21 cellular contexts compared by ENCODE assay signal in the genomic region with DNA sequence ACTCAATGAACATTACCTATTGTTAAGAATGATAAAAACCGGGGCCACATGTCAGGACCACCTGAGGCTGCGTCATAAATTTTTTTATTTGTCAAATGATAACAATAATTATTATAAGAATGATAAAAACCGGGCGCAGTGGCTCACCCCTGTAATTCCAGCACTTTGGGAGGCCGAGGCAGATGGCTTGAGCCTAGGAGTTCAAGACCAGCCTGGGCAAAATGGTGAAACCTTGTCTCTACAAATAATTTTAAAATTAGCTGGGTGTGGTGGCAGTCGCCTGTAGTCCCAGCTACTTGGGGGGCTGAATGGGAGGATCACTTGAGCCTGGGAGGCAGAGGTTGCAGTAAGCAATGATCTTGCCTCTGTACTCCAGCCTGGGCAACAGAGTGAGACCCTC. TPM values are rescaled to one million over a fixed set of nuclear protein-coding genes. Genes with fewer than 3 reads are reported as not detected.
A peak's percentile ranks its signal among the peaks of the same experiment; 100 is the strongest.
DNase-seq lines count a peak whose midpoint lies in the region; ATAC-seq, FAIRE-seq and TF ChIP-seq lines count a peak whose summit lies in the region.
"Had no signal": no experiment of that assay in that cellular context is flagged by ENCODE, and none has a peak within 500 bp of the region (broad histone marks: within the 10 kb centered on the region; RNA-seq: fewer than 3 reads in every experiment).

No MANE protein-coding gene starts in this region.

- no peaks in the 10 kb centered on the region for H3K9me2 ChIP-seq in MM.1S (replicated peaks; ENCODE audit: insufficient read depth, low read length)

- CTCF ChIA-PET in HepG2 (lab: Yijun Ruan, JAX; ENCODE audit: low intra/inter-chr PET ratio, low total read pairs), result no interaction called here

- no peaks in the 10 kb centered on the region for H3K27me3 ChIP-seq in liver (ENCODE audit: control insufficient read depth in 4 of 4, insufficient read depth in 4 of 4, low read length in 3 of 4)
- no peaks in the 10 kb centered on the region; a peak in 1 of 5 replicates for H3K27me3 ChIP-seq in HepG2 (ENCODE audit: control insufficient read depth in 1 of 2, insufficient read depth in 2 of 2, low read length in 2 of 2)
- H3K27me3 ChIP-seq in MM.1S (replicated peaks; ENCODE audit: insufficient read depth, low read length), result no peaks in the 10 kb centered on the region
- no peaks in the 10 kb centered on the region for H3K27me3 ChIP-seq in iPS-15b (ENCODE audit: control insufficient read depth, insufficient read depth, low read length)
- no peaks in the 10 kb centered on the region for H3K27me3 ChIP-seq in spleen (replicated peaks in 1 of 7)
- H3K27me3 ChIP-seq: BE2C, gastrocnemius medialis had no signal

- no peaks in the 10 kb centered on the region for H3K9me3 ChIP-seq in liver (ENCODE audit: control insufficient read depth in 4 of 4, low read length in 3 of 4)
- no peaks in the 10 kb centered on the region for H3K9me3 ChIP-seq in HepG2 (ENCODE audit: low read length)
- no peaks in the 10 kb centered on the region for H3K9me3 ChIP-seq in MM.1S (replicated peaks; ENCODE audit: insufficient read depth, low read length)
- H3K9me3 ChIP-seq in iPS-15b (ENCODE audit: control insufficient read depth, insufficient read depth, low read length), result no peaks in the 10 kb centered on the region
- no peaks in the 10 kb centered on the region for H3K9me3 ChIP-seq in kidney (ENCODE audit: control insufficient read depth in 1 of 2, low read length in 2 of 2)
- no peaks in the 10 kb centered on the region for H3K9me3 ChIP-seq in spleen
- H3K9me3 ChIP-seq: BE2C, gastrocnemius medialis, thoracic aorta had no signal

- H3K27ac ChIP-seq in liver (ENCODE audit: low read depth in 1 of 2, low read length in 2 of 2) (peak overlapping the region; percentile 52 to 67), HepG2 (ENCODE audit: extremely low read length, insufficient read depth, low read length) (no peak overlapping the region), MM.1S (ENCODE audit: low read length) (no peak overlapping the region), kidney (ENCODE audit: low read depth in 2 of 2, low read length in 2 of 2) (no peak overlapping the region), spleen (no peak overlapping the region)
- H3K27ac ChIP-seq: SK-N-MC, thoracic aorta had no signal

- H3K79me2 ChIP-seq in HepG2 (ENCODE audit: insufficient read depth, low read length), result peaks cover 13% of the 10 kb centered on the region
- H3K79me2 ChIP-seq in MM.1S (ENCODE audit: low read length), result peaks cover 35% of the 10 kb centered on the region

- H2AFZ ChIP-seq in HepG2 (ENCODE audit: low read length), result no peak overlapping the region
- no peak overlapping the region for H2AFZ ChIP-seq in MM.1S (ENCODE audit: low read length)

- no peak for TF ChIP-seq RAD21 in liver (IDR thresholded peaks at IDR 0.05)
- TF ChIP-seq RAD21 in HepG2 (CRISPR knock-in tag; IDR thresholded peaks at IDR 0.05), result no peak

- no peak for TF ChIP-seq POLR2A in HepG2 (IDR thresholded peaks at IDR 0.05; ENCODE audit: insufficient read depth in 1 of 2, low read depth in 2 of 2, low read length in 2 of 2)
- TF ChIP-seq POLR2A in spleen (IDR thresholded peaks at IDR 0.05), result no peak

- no TSS peak for BruUV-seq in HepG2 (replicated peaks; lab: Mats Ljungman, UMichigan)

- TF ChIP-seq CTCF in liver (IDR thresholded peaks at IDR 0.05; ENCODE audit: low read depth, low read length, missing input control) (no peak), HepG2 (CRISPR knock-in tag; IDR thresholded peaks at IDR 0.05) (no peak), MM.1S (IDR thresholded peaks at IDR 0.05; ENCODE audit: low read length) (no peak), kidney (IDR thresholded peaks at IDR 0.05; ENCODE audit: borderline replicate concordance, extremely low read depth, insufficient read depth) (no peak), spleen (IDR thresholded peaks at IDR 0.05 in 8 of 11, conservative IDR thresholded peaks at IDR 0.05 in 3 of 11) (no peak)

- H3K4me3 ChIP-seq in liver (ENCODE audit: low read depth in 1 of 3, low read length in 3 of 3), result no peak overlapping the region
- H3K4me3 ChIP-seq in HepG2 (replicated peaks in 1 of 3; ENCODE audit: insufficient read depth in 1 of 3, low read depth in 2 of 3, low read length in 3 of 3), result no peak overlapping the region
- H3K4me3 ChIP-seq in MM.1S (ENCODE audit: low read length), result no peak overlapping the region
- H3K4me3 ChIP-seq in iPS-15b (ENCODE audit: low read depth, low read length), result peak overlapping the region; percentile 45
- no peak overlapping the region for H3K4me3 ChIP-seq in kidney (ENCODE audit: low read length in 2 of 2)
- H3K4me3 ChIP-seq in spleen, result peak overlapping the region in 2 of 8 donors; percentile 78 to 90

- H3K36me3 ChIP-seq in liver (ENCODE audit: control insufficient read depth in 4 of 4, insufficient read depth in 3 of 4, low read depth in 1 of 4, low read length in 3 of 4) (peaks cover 0 to 2% (median 0%) of the 10 kb centered on the region in 4 donors), HepG2 (replicated peaks in 1 of 2; ENCODE audit: control insufficient read depth in 1 of 2, insufficient read depth in 2 of 2, low read length in 2 of 2) (no peaks in the 10 kb centered on the region), MM.1S (replicated peaks; ENCODE audit: insufficient read depth, low read length) (no peaks in the 10 kb centered on the region), iPS-15b (ENCODE audit: control insufficient read depth, insufficient read depth, low read length) (peaks cover 6% of the 10 kb centered on the region), kidney (ENCODE audit: control insufficient read depth in 1 of 2, insufficient read depth in 2 of 2, low read length in 2 of 2) (no peaks in the 10 kb centered on the region), spleen (peaks cover 0 to 15% (median 0%) of the 10 kb centered on the region in 6 donors)
- H3K36me3 ChIP-seq: BE2C, thoracic aorta had no signal

- 91% methylated on average over 6 of the region's 6 CpGs for WGBS in liver
- 92% methylated on average over 6 of the region's 6 CpGs for WGBS in HepG2 (ENCODE audit: low lambda C conversion rate)
- 88 to 98% (median 93%) methylated on average over 6 of the region's 6 CpGs for WGBS in spleen, 5 donors

- no peak for ATAC-seq in HepG2

- TF ChIP-seq EP300 in HepG2 (IDR thresholded peaks at IDR 0.05; ENCODE audit: low read depth in 2 of 2, low read length in 2 of 2) (no peak), HepG2 (CRISPR knock-in tag; IDR thresholded peaks at IDR 0.05; ENCODE audit: borderline replicate concordance) (no peak)

- H3K4me1 ChIP-seq in liver (ENCODE audit: control insufficient read depth in 4 of 4, insufficient read depth in 4 of 4, low read length in 3 of 4) (peaks cover 2 to 16% (median 8%) of the 10 kb centered on the region in 4 donors), HepG2 (ENCODE audit: insufficient read depth, low read length) (peaks cover 20% of the 10 kb centered on the region), MM.1S (ENCODE audit: low read length) (no peaks in the 10 kb centered on the region), iPS-15b (ENCODE audit: control insufficient read depth, insufficient read depth, low read length) (peaks cover 2% of the 10 kb centered on the region), kidney (ENCODE audit: control insufficient read depth in 1 of 2, insufficient read depth in 1 of 2, low read depth in 1 of 2, low read length in 2 of 2) (no peaks in the 10 kb centered on the region), spleen (peaks cover 4 to 30% (median 22%) of the 10 kb centered on the region in 6 donors)
- H3K4me1 ChIP-seq: BE2C had no signal

- no peak for DNase-seq in HepG2 (ENCODE audit: low spot score)
- no peak for DNase-seq in MM.1S
- DNase-seq in kidney, result no peak
- no peak for DNase-seq in spleen
- no peak for DNase-seq in GM19238 (ENCODE audit: insufficient read length, low spot score)
- DNase-seq: IMR-90, nephron progenitor cell had no signal

- FAIRE-seq in HepG2 (lab: Jason Lieb, UNC) (no peak), kidney (lab: Jason Lieb, UNC) (no peak)
- FAIRE-seq: bronchial epithelial cell had no signal

- in situ Hi-C loops in HepG2 (cut with HindIII; ENCODE audit: extremely low pct_ligation_motif_present, low pct_unique_long_range_greater_than_20kb), result no loop called here

- H4K20me1 ChIP-seq in HepG2 (ENCODE audit: insufficient read depth, low read length) (no peaks in the 10 kb centered on the region), MM.1S (ENCODE audit: insufficient read depth, low read length) (no peaks in the 10 kb centered on the region)

- no peak overlapping the region for H3K4me2 ChIP-seq in HepG2 (ENCODE audit: low read depth, low read length)
- peak overlapping the region; percentile 58; the same call in 1 of the 2 replicates for H3K4me2 ChIP-seq in MM.1S (ENCODE audit: low read depth, low read length)

- intact Hi-C loops in HepG2 (cut with micrococcal nuclease; ENCODE audit: unreplicated experiment) (loop anchor here (10.0 kb wide), 1 partner anchor 49 kb away; a partner anchor contains a TSS), kidney (cut with DNase I) (no loop called here), spleen (cut with DNase I; ENCODE audit: low total_unique reads) (no loop called here)

- H3K9ac ChIP-seq in liver (ENCODE audit: low read depth in 1 of 2, low read length in 2 of 2), result no peak overlapping the region
- no peak overlapping the region for H3K9ac ChIP-seq in HepG2 (ENCODE audit: insufficient read depth, low read depth, low read length)
- no peak overlapping the region for H3K9ac ChIP-seq in MM.1S (ENCODE audit: low read length)
- no peak overlapping the region for H3K9ac ChIP-seq in iPS-15b (ENCODE audit: low read depth, low read length)
- no peak overlapping the region for H3K9ac ChIP-seq in kidney (ENCODE audit: low read length in 2 of 2)
- H3K9ac ChIP-seq: parathyroid adenoma had no signal

- POLR2A ChIA-PET in HepG2 (lab: Yijun Ruan, JAX), result interaction anchor here (2.0 to 2.1 kb wide), 2 partner anchors 140 to 181 kb away, joined by 7 to 9 read pairs; a partner anchor contains a TSS

- H3F3A ChIP-seq in MM.1S (ENCODE audit: insufficient read depth, low read length), result no peaks in the 10 kb centered on the region

RNA-seq across cellular contexts. Expression of a gene that starts 0.8 kb away (rescaled TPM):
- total RNA-seq in liver (100 to 1,000 TPM in 1 of 2 donors, 10 to 100 TPM in 1; 39.6 to 307 TPM), HepG2 (2016; rRNA removed; fragmentation: Illumina TruSeq; extraction: Trizol) (48.8 and 58.7 TPM in 2 replicates), kidney (162 TPM), spleen (10 to 100 TPM; 28.4 to 68.7 (median 47.8) TPM)
- polyA plus RNA-seq in liver (100 to 1,000 TPM; 343 to 360 TPM), HepG2 (2011; rRNA removed) (19.0 and 21.3 TPM in 2 replicates), kidney (ENCODE audit: insufficient read depth, low read depth, low replicate concordance) (241 TPM), spleen (10 to 100 TPM in 2 of 3 donors, 1 to 10 TPM in 1; 9.1 to 26.2 (median 18.1) TPM)
- 11.1 and 11.2 TPM in 2 replicates for total RNA-seq in HepG2 (2016; cell fraction: cytosol; rRNA removed; fragmentation: Illumina TruSeq; extraction: Trizol; ENCODE audit: low read depth)
- 49.2 and 50.8 TPM in 2 replicates for total RNA-seq in HepG2 (2016; cell fraction: insoluble cytoplasmic fraction; rRNA removed; fragmentation: Illumina TruSeq; extraction: Trizol)
- 17.5 and 20.3 TPM in 2 replicates for total RNA-seq in HepG2 (2016; cell fraction: membrane; rRNA removed; fragmentation: Illumina TruSeq; extraction: Trizol)
- 31.7 and 35.9 TPM in 2 replicates for total RNA-seq in HepG2 (2016; cell fraction: nucleus; rRNA removed; fragmentation: Illumina TruSeq; extraction: Trizol)
- 16.7 and 24.0 TPM in 2 replicates for polyA plus RNA-seq in HepG2 (2011; cell fraction: cytosol; rRNA removed)
- polyA plus RNA-seq in HepG2 (2011; cell fraction: nucleus; rRNA removed), result 24.0 and 28.6 TPM in 2 replicates
- polyA plus RNA-seq in HepG2 (2012), result 12.2 and 16.3 TPM in 2 replicates
- 6.9 TPM in 2 replicates for polyA plus RNA-seq in HepG2 (2016; cell fraction: cytosol; fragmentation: Illumina TruSeq; extraction: Trizol; ENCODE audit: low read depth)
- polyA plus RNA-seq in HepG2 (2016; cell fraction: insoluble cytoplasmic fraction; fragmentation: Illumina TruSeq; extraction: Trizol; ENCODE audit: low read depth), result 54.8 and 66.4 TPM in 2 replicates
- 12.1 and 12.6 TPM in 2 replicates for polyA plus RNA-seq in HepG2 (2016; cell fraction: membrane; fragmentation: Illumina TruSeq; extraction: Trizol; ENCODE audit: low read depth)
- polyA plus RNA-seq in HepG2 (2016; cell fraction: nucleus; fragmentation: Illumina TruSeq; extraction: Trizol; ENCODE audit: insufficient read depth, low read depth), result 57.4 and 62.8 TPM in 2 replicates
- 38.5 and 58.3 TPM in 2 replicates for polyA minus RNA-seq in HepG2 (2011; rRNA and poly(A)+ RNA removed; ENCODE audit: low replicate concordance)
- 12.9 and 14.2 TPM in 2 replicates for polyA minus RNA-seq in HepG2 (2011; cell fraction: cytosol; rRNA and poly(A)+ RNA removed)
- 19.5 and 30.6 TPM in 2 replicates for polyA minus RNA-seq in HepG2 (2011; cell fraction: nucleus; rRNA and poly(A)+ RNA removed)

RNA-seq across cellular contexts. Expression of a gene that starts 13.4 kb away (rescaled TPM):
- 1 to 10 TPM in 1 of 2 donors, not detected in 1; 1.0 TPM for total RNA-seq in liver
- 1 to 10 TPM in 1 of 2 donors, under 1 TPM in 1; 0.44 to 1.0 TPM for polyA plus RNA-seq in liver
- 0.07 TPM in 1 of 2 replicates, not detected in the other for total RNA-seq in HepG2 (2016; rRNA removed; fragmentation: Illumina TruSeq; extraction: Trizol)
- total RNA-seq in HepG2 (2016; cell fraction: cytosol; rRNA removed; fragmentation: Illumina TruSeq; extraction: Trizol; ENCODE audit: low read depth), result not detected in 2 replicates
- total RNA-seq in HepG2 (2016; cell fraction: insoluble cytoplasmic fraction; rRNA removed; fragmentation: Illumina TruSeq; extraction: Trizol), result 0.11 TPM in 1 of 2 replicates, not detected in the other
- not detected in 2 replicates for total RNA-seq in HepG2 (2016; cell fraction: membrane; rRNA removed; fragmentation: Illumina TruSeq; extraction: Trizol)
- total RNA-seq in HepG2 (2016; cell fraction: nucleus; rRNA removed; fragmentation: Illumina TruSeq; extraction: Trizol), result not detected in 2 replicates
- 0.05 TPM in 1 of 2 replicates, not detected in the other for polyA plus RNA-seq in HepG2 (2011; rRNA removed)
- polyA plus RNA-seq in HepG2 (2011; cell fraction: cytosol; rRNA removed), result 0.03 and 0.05 TPM in 2 replicates
- 0.14 and 0.61 TPM in 2 replicates for polyA plus RNA-seq in HepG2 (2011; cell fraction: nucleus; rRNA removed)
- polyA plus RNA-seq in HepG2 (2012), result not detected in 2 replicates
- polyA plus RNA-seq in HepG2 (2016; cell fraction: cytosol; fragmentation: Illumina TruSeq; extraction: Trizol; ENCODE audit: low read depth), result 0.08 TPM in 1 of 2 replicates, not detected in the other
- not detected in 2 replicates for polyA plus RNA-seq in HepG2 (2016; cell fraction: insoluble cytoplasmic fraction; fragmentation: Illumina TruSeq; extraction: Trizol; ENCODE audit: low read depth)
- not detected in 2 replicates for polyA plus RNA-seq in HepG2 (2016; cell fraction: membrane; fragmentation: Illumina TruSeq; extraction: Trizol; ENCODE audit: low read depth)
- 0.29 TPM in 1 of 2 replicates, not detected in the other for polyA plus RNA-seq in HepG2 (2016; cell fraction: nucleus; fragmentation: Illumina TruSeq; extraction: Trizol; ENCODE audit: insufficient read depth, low read depth)
- polyA minus RNA-seq in HepG2 (2011; rRNA and poly(A)+ RNA removed; ENCODE audit: low replicate concordance), result 1.4 TPM in 1 of 2 replicates, not detected in the other
- polyA minus RNA-seq in HepG2 (2011; cell fraction: cytosol; rRNA and poly(A)+ RNA removed), result not detected in 2 replicates
- polyA minus RNA-seq in HepG2 (2011; cell fraction: nucleus; rRNA and poly(A)+ RNA removed), result not detected in 2 replicates
- total RNA-seq in kidney, result 1.2 TPM
- 0.82 TPM for polyA plus RNA-seq in kidney (ENCODE audit: insufficient read depth, low read depth, low replicate concordance)
- total RNA-seq in spleen, result not detected
- not detected for polyA plus RNA-seq in spleen
- total RNA-seq: activated CD4-positive, alpha-beta memory T cell treated with anti-CD3 and anti-CD28 coated beads for 36 hours; activated T-helper 2 cell treated with anti-CD3 and anti-CD28 coated beads, Interferon-gamma antibody, Interleukin-2, Interleukin-4, amounts not matched to agents 10 μg/mL and 5 μg/mL and 100 μg/mL, durations not matched to agents 14 hours and 24 hours and 36 hours; endothelial cell of umbilical vein; fibroblast of lung; gastrocnemius medialis; IMR-90; left cardiac atrium; thoracic aorta had no signal
- polyA plus RNA-seq: endothelial cell of umbilical vein, fibroblast of lung, IMR-90, mammary epithelial cell had no signal

RNA-seq across cellular contexts. Expression of a gene that starts 49.1 kb away (rescaled TPM):
- 1 to 10 TPM; 9.0 to 9.7 TPM for total RNA-seq in liver
- 1 to 10 TPM in 1 of 2 donors, under 1 TPM in 1; 0.76 to 3.2 TPM for polyA plus RNA-seq in liver
- 11.8 and 16.6 TPM in 2 replicates for total RNA-seq in HepG2 (2016; rRNA removed; fragmentation: Illumina TruSeq; extraction: Trizol)
- total RNA-seq in HepG2 (2016; cell fraction: cytosol; rRNA removed; fragmentation: Illumina TruSeq; extraction: Trizol; ENCODE audit: low read depth), result 1.3 and 1.4 TPM in 2 replicates
- 11.9 and 13.2 TPM in 2 replicates for total RNA-seq in HepG2 (2016; cell fraction: insoluble cytoplasmic fraction; rRNA removed; fragmentation: Illumina TruSeq; extraction: Trizol)
- total RNA-seq in HepG2 (2016; cell fraction: membrane; rRNA removed; fragmentation: Illumina TruSeq; extraction: Trizol), result 6.2 and 6.5 TPM in 2 replicates
- total RNA-seq in HepG2 (2016; cell fraction: nucleus; rRNA removed; fragmentation: Illumina TruSeq; extraction: Trizol), result 11.0 and 13.5 TPM in 2 replicates
- polyA plus RNA-seq in HepG2 (2011; rRNA removed), result 7.6 and 7.7 TPM in 2 replicates
- polyA plus RNA-seq in HepG2 (2011; cell fraction: cytosol; rRNA removed), result 5.1 and 5.4 TPM in 2 replicates
- polyA plus RNA-seq in HepG2 (2011; cell fraction: nucleus; rRNA removed), result 12.3 and 12.5 TPM in 2 replicates
- polyA plus RNA-seq in HepG2 (2012), result 7.5 and 8.8 TPM in 2 replicates
- 0.59 and 0.60 TPM in 2 replicates for polyA plus RNA-seq in HepG2 (2016; cell fraction: cytosol; fragmentation: Illumina TruSeq; extraction: Trizol; ENCODE audit: low read depth)
- polyA plus RNA-seq in HepG2 (2016; cell fraction: insoluble cytoplasmic fraction; fragmentation: Illumina TruSeq; extraction: Trizol; ENCODE audit: low read depth), result 7.3 and 9.5 TPM in 2 replicates
- 1.6 and 1.8 TPM in 2 replicates for polyA plus RNA-seq in HepG2 (2016; cell fraction: membrane; fragmentation: Illumina TruSeq; extraction: Trizol; ENCODE audit: low read depth)
- 14.1 and 15.0 TPM in 2 replicates for polyA plus RNA-seq in HepG2 (2016; cell fraction: nucleus; fragmentation: Illumina TruSeq; extraction: Trizol; ENCODE audit: insufficient read depth, low read depth)
- polyA minus RNA-seq in HepG2 (2011; rRNA and poly(A)+ RNA removed; ENCODE audit: low replicate concordance), result 14.3 and 17.2 TPM in 2 replicates
- 7.2 and 9.1 TPM in 2 replicates for polyA minus RNA-seq in HepG2 (2011; cell fraction: cytosol; rRNA and poly(A)+ RNA removed)
- polyA minus RNA-seq in HepG2 (2011; cell fraction: nucleus; rRNA and poly(A)+ RNA removed), result 17.6 and 19.5 TPM in 2 replicates
- total RNA-seq in kidney, result 22.4 TPM
- polyA plus RNA-seq in kidney (ENCODE audit: insufficient read depth, low read depth, low replicate concordance), result 3.1 TPM
- 10 to 100 TPM; 25.8 to 38.0 (median 32.3) TPM for total RNA-seq in spleen
- 1 to 10 TPM; 3.9 to 9.2 (median 4.0) TPM for polyA plus RNA-seq in spleen

RNA-seq across cellular contexts. Expression of a gene that starts 49.4 kb away (rescaled TPM):
- total RNA-seq in liver (10 to 100 TPM; 18.3 to 37.5 TPM), HepG2 (2016; rRNA removed; fragmentation: Illumina TruSeq; extraction: Trizol) (30.7 and 36.8 TPM in 2 replicates), kidney (30.3 TPM), spleen (10 to 100 TPM; 42.0 to 60.1 (median 48.2) TPM)
- polyA plus RNA-seq in liver (10 to 100 TPM in 1 of 2 donors, 1 to 10 TPM in 1; 6.6 to 10.2 TPM), HepG2 (2011; rRNA removed) (15.4 and 16.9 TPM in 2 replicates), kidney (ENCODE audit: insufficient read depth, low read depth, low replicate concordance) (7.9 TPM), spleen (10 to 100 TPM in 2 of 3 donors, 1 to 10 TPM in 1; 9.8 to 18.5 (median 12.7) TPM)
- 13.1 and 14.9 TPM in 2 replicates for total RNA-seq in HepG2 (2016; cell fraction: cytosol; rRNA removed; fragmentation: Illumina TruSeq; extraction: Trizol; ENCODE audit: low read depth)
- total RNA-seq in HepG2 (2016; cell fraction: insoluble cytoplasmic fraction; rRNA removed; fragmentation: Illumina TruSeq; extraction: Trizol), result 27.4 and 35.0 TPM in 2 replicates
- 17.3 and 17.9 TPM in 2 replicates for total RNA-seq in HepG2 (2016; cell fraction: membrane; rRNA removed; fragmentation: Illumina TruSeq; extraction: Trizol)
- 42.4 and 45.8 TPM in 2 replicates for total RNA-seq in HepG2 (2016; cell fraction: nucleus; rRNA removed; fragmentation: Illumina TruSeq; extraction: Trizol)
- 9.1 and 10.4 TPM in 2 replicates for polyA plus RNA-seq in HepG2 (2011; cell fraction: cytosol; rRNA removed)
- 19.7 and 20.7 TPM in 2 replicates for polyA plus RNA-seq in HepG2 (2011; cell fraction: nucleus; rRNA removed)
- 15.1 and 17.3 TPM in 2 replicates for polyA plus RNA-seq in HepG2 (2012)
- 2.3 and 2.6 TPM in 2 replicates for polyA plus RNA-seq in HepG2 (2016; cell fraction: cytosol; fragmentation: Illumina TruSeq; extraction: Trizol; ENCODE audit: low read depth)
- polyA plus RNA-seq in HepG2 (2016; cell fraction: insoluble cytoplasmic fraction; fragmentation: Illumina TruSeq; extraction: Trizol; ENCODE audit: low read depth), result 21.2 and 22.7 TPM in 2 replicates
- 6.3 and 6.6 TPM in 2 replicates for polyA plus RNA-seq in HepG2 (2016; cell fraction: membrane; fragmentation: Illumina TruSeq; extraction: Trizol; ENCODE audit: low read depth)
- 55.0 and 64.3 TPM in 2 replicates for polyA plus RNA-seq in HepG2 (2016; cell fraction: nucleus; fragmentation: Illumina TruSeq; extraction: Trizol; ENCODE audit: insufficient read depth, low read depth)
- polyA minus RNA-seq in HepG2 (2011; rRNA and poly(A)+ RNA removed; ENCODE audit: low replicate concordance), result 49.6 and 93.1 TPM in 2 replicates
- polyA minus RNA-seq in HepG2 (2011; cell fraction: cytosol; rRNA and poly(A)+ RNA removed), result 17.6 TPM in 2 replicates
- polyA minus RNA-seq in HepG2 (2011; cell fraction: nucleus; rRNA and poly(A)+ RNA removed), result 46.6 and 52.9 TPM in 2 replicates

Comparison
In these comparisons a context has a peak if more than half of its experiments do, and no peak if none do; other contexts are left out.
1. H3K27ac ChIP-seq: peak in liver (2 of 2); none in HepG2 (single experiment), MM.1S (single experiment), kidney (0 of 2) and spleen (0 of 8).